In the genomic region with DNA sequence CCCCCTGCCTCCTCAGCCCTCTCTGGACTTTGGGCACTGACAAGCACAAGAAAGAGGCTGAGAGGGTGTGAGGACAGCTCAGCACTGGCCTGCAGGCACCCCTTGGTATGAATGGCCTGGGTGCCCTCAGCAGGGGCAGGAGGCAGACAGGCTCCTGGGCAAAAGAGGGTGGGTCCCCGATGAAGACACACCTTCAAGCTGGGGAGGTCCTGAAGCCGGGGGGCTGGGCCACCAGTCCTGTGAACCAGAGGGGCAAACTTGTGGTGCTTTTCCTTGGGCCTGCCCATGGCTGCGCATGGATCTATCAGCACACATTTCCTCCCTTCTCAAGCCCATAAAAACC, we compare ENCODE assay signal across 37 cellular contexts.
"Had no signal": no experiment of that assay in that cellular context is flagged by ENCODE, and none has a peak within 500 bp of the region (broad histone marks: within the 10 kb centered on the region; RNA-seq: fewer than 3 reads in every experiment).

No MANE protein-coding gene starts in this region.

- H3K9me3 Mint-ChIP-seq: activated B cell treated with CpG ODN at 0.5 μM for 24 hours; activated CD8-positive, alpha-beta T cell treated with anti-CD3 and anti-CD28 coated beads for 36 hours; activated naive CD4-positive, alpha-beta T cell treated with anti-CD3 and anti-CD28 coated beads, Interleukin-2, amount 50 U/mL, for 72 hours; activated T-cell treated with anti-CD3 and anti-CD28 coated beads, Interleukin-2, amount 50 U/mL, for 4 hours; activated T-cell treated with anti-CD3 and anti-CD28 coated beads, Interleukin-2, amount 50 U/mL, for 72 hours; activated T-helper 1 cell treated with anti-CD3 and anti-CD28 coated beads, Interleukin-12 subunit alpha, Interleukin-12 subunit beta, Interleukin-2, Interleukin-4 antibody, amounts not matched to agents 30 ng/mL and 10 ng/mL and 1 ng/mL, durations not matched to agents 14 hours and 24 hours and 36 hours; activated T-helper 17 cell treated with anti-CD3 and anti-CD28 coated beads, Interleukin-2, amount 50 U/mL, for 72 hours; T-helper 1 cell treated with Interleukin-12 subunit alpha and Interleukin-12 subunit beta and Interleukin-4 antibody, amounts not matched to agents 30 μg/mL and 1 μg/mL, for 36 hours; T-helper 2 cell treated with Interferon-gamma antibody and Interleukin-4, amounts not matched to agents 5 μg/mL and 100 μg/mL, for 36 hours had no signal

- H3K27ac Mint-ChIP-seq: activated B cell treated with CpG ODN at 0.5 μM for 24 hours; activated CD4-positive, alpha-beta memory T cell treated with anti-CD3 and anti-CD28 coated beads for 36 hours; activated CD8-positive, alpha-beta T cell treated with anti-CD3 and anti-CD28 coated beads for 36 hours; activated naive CD4-positive, alpha-beta T cell treated with anti-CD3 and anti-CD28 coated beads for 36 hours; activated naive CD4-positive, alpha-beta T cell treated with anti-CD3 and anti-CD28 coated beads, Interleukin-2, amount 50 U/mL, for 72 hours; activated naive CD8-positive, alpha-beta T cell treated with anti-CD3 and anti-CD28 coated beads for 36 hours; activated T-cell treated with anti-CD3 and anti-CD28 coated beads, Interleukin-2, amount 50 U/mL, for 72 hours; activated T-helper 1 cell treated with anti-CD3 and anti-CD28 coated beads, Interleukin-12 subunit alpha, Interleukin-12 subunit beta, Interleukin-2, Interleukin-4 antibody, amounts not matched to agents 30 ng/mL and 10 ng/mL and 1 ng/mL, durations not matched to agents 14 hours and 24 hours and 36 hours; activated T-helper 17 cell treated with anti-CD3 and anti-CD28 coated beads, Interleukin-2, amount 50 U/mL, for 72 hours; T-helper 1 cell treated with Interleukin-12 subunit alpha and Interleukin-12 subunit beta and Interleukin-4 antibody, amounts not matched to agents 30 μg/mL and 1 μg/mL, for 36 hours; T-helper 2 cell treated with Interferon-gamma antibody and Interleukin-4, amounts not matched to agents 5 μg/mL and 100 μg/mL, for 36 hours had no signal

- H3K36me3 Mint-ChIP-seq: activated CD4-positive, alpha-beta memory T cell treated with anti-CD3 and anti-CD28 coated beads for 36 hours; activated naive CD4-positive, alpha-beta T cell treated with anti-CD3 and anti-CD28 coated beads, Interleukin-2, amount 50 U/mL, for 72 hours; activated naive CD8-positive, alpha-beta T cell treated with anti-CD3 and anti-CD28 coated beads for 36 hours had no signal

- H3K4me3 ChIP-seq: adrenal gland, body of pancreas, breast epithelium had no signal

- H3K9me3 ChIP-seq: adrenal gland, body of pancreas, breast epithelium had no signal

- H3K27me3 ChIP-seq: adrenal gland, body of pancreas, brain microvascular endothelial cell had no signal

- FAIRE-seq: astrocyte, TTC549 had no signal

- H3K4me1 Mint-ChIP-seq: activated B cell treated with CpG ODN at 0.5 μM for 24 hours had no signal

- H3K4me3 Mint-ChIP-seq: activated B cell treated with CpG ODN at 0.5 μM for 24 hours; activated CD4-positive, alpha-beta memory T cell treated with anti-CD3 and anti-CD28 coated beads for 36 hours; activated CD8-positive, alpha-beta T cell treated with anti-CD3 and anti-CD28 coated beads for 36 hours; activated naive CD4-positive, alpha-beta T cell treated with anti-CD3 and anti-CD28 coated beads for 36 hours; activated naive CD8-positive, alpha-beta T cell treated with anti-CD3 and anti-CD28 coated beads for 36 hours; activated T-cell treated with anti-CD3 and anti-CD28 coated beads, Interleukin-2, amount 50 U/mL, for 4 hours; activated T-cell treated with anti-CD3 and anti-CD28 coated beads, Interleukin-2, amount 50 U/mL, for 72 hours; activated T-helper 1 cell treated with anti-CD3 and anti-CD28 coated beads, Interleukin-12 subunit alpha, Interleukin-12 subunit beta, Interleukin-2, Interleukin-4 antibody, amounts not matched to agents 30 ng/mL and 10 ng/mL and 1 ng/mL, durations not matched to agents 14 hours and 24 hours and 36 hours; activated T-helper 17 cell treated with anti-CD3 and anti-CD28 coated beads, Interleukin-2, amount 50 U/mL, for 72 hours; T-helper 1 cell treated with Interleukin-12 subunit alpha and Interleukin-12 subunit beta and Interleukin-4 antibody, amounts not matched to agents 30 μg/mL and 1 μg/mL, for 36 hours; T-helper 2 cell treated with Interferon-gamma antibody and Interleukin-4, amounts not matched to agents 5 μg/mL and 100 μg/mL, for 36 hours had no signal

- H3K4me1 ChIP-seq: adrenal gland, body of pancreas, breast epithelium had no signal

- DNase-seq: activated B cell treated with CpG ODN at 0.5 μM for 24 hours; activated CD4-positive, alpha-beta memory T cell treated with anti-CD3 and anti-CD28 coated beads for 36 hours; activated CD4-positive, alpha-beta T cell treated with anti-CD3 and anti-CD28 coated beads for 4 hours; activated CD4-positive, alpha-beta T cell treated with anti-CD3 and anti-CD28 coated beads, Interleukin-2, amount 50 U/mL, for 1 hour; activated CD4-positive, alpha-beta T cell treated with anti-CD3 and anti-CD28 coated beads, Interleukin-2, amount 50 U/mL, for 4 hours; activated CD4-positive, CD25-positive, alpha-beta regulatory T cell treated with anti-CD3 and anti-CD28 coated beads, Interleukin-2, amount 50 U/mL, for 72 hours; activated CD8-positive, alpha-beta memory T cell treated with anti-CD3 and anti-CD28 coated beads, Interleukin-2, amount 50 U/mL, for 4 hours; activated CD8-positive, alpha-beta T cell treated with anti-CD3 and anti-CD28 coated beads for 36 hours; activated effector memory CD4-positive, alpha-beta T cell treated with anti-CD3 and anti-CD28 coated beads, Interleukin-2, amount 50 U/mL, for 16 hours; activated gamma-delta T cell treated with Interleukin-2 at 50 U/mL for 16 hours; activated naive CD4-positive, alpha-beta T cell; activated naive CD4-positive, alpha-beta T cell treated with anti-CD3 and anti-CD28 coated beads for 36 hours; activated naive CD4-positive, alpha-beta T cell treated with anti-CD3 and anti-CD28 coated beads, Interleukin-2, amount 50 U/mL, for 16 hours; activated naive CD8-positive, alpha-beta T cell treated with anti-CD3 and anti-CD28 coated beads for 36 hours; activated T-cell treated with anti-CD3 and anti-CD28 coated beads for 4 hours; activated T-cell treated with anti-CD3 and anti-CD28 coated beads, Interleukin-2, amount 50 U/mL, for 1 hour; activated T-cell treated with anti-CD3 and anti-CD28 coated beads, Interleukin-2, amount 50 U/mL, for 4 hours; activated T-cell treated with anti-CD3 and anti-CD28 coated beads, Interleukin-2, amount 50 U/mL, for 72 hours; adrenal gland; amniotic stem cell; aorta; body of pancreas; brain microvascular endothelial cell; central memory CD4-positive, alpha-beta T cell; SW 1271; T-helper 1 cell; T-helper 2 cell; T-helper 9 cell had no signal

- H3K36me3 ChIP-seq: adrenal gland, brain microvascular endothelial cell, breast epithelium had no signal

- H3K27ac ChIP-seq: adrenal gland, body of pancreas, brain microvascular endothelial cell, breast epithelium, VCaP had no signal
